ENCODE assay signal across 11 cellular contexts in the genomic region with DNA sequence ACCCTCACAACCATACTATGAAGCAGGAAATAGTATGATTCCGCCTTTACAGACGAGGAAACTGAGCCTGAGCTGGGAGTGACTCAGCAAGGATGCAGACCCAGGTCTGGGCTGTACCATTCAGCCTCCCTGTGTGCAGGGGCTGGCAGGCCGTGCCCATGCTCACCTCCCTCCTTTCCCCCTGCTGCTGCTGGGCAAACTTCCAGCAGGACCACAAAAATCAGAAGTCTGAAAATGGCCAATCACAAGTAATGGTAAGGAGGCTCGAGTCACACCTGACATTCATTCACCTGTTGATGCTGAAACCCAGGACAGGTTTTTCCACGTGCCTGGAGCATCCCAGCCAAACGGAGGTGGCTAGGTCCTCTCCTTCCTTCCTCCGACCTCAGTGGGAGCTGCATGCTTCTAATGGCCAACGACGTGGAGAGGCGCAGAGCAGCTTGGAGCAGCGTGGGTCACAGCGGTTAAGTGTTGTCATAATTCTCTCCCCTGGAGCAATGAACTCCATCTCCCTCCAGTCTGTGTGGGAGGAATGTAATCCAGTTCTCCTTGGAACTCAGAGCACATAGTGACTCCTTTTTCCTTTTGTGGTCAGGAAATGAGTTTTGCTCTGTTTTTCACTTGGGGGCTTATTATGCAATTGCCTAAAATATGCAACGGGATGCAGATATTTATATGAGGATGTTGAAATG.
DNase-seq lines count a peak whose midpoint lies in the region.
"Had no signal": no experiment of that assay in that cellular context is flagged by ENCODE, and none has a peak within 500 bp of the region (broad histone marks: within the 10 kb centered on the region; RNA-seq: fewer than 3 reads in every experiment).

No MANE protein-coding gene starts in this region.

- H2BK120ac ChIP-seq in trophoblast cell (ENCODE audit: insufficient read depth, low read length, poor library complexity), result no peak overlapping the region

- H4K12ac ChIP-seq in trophoblast cell (ENCODE audit: low read depth, low read length), result no peak overlapping the region

- no peaks in the 10 kb centered on the region for H3K36me3 ChIP-seq in trophoblast cell (ENCODE audit: control insufficient read depth in 1 of 2, insufficient read depth in 2 of 2, low read length in 2 of 2)

- H2BK5ac ChIP-seq in trophoblast cell (ENCODE audit: low read depth, low read length, poor library complexity), result no peak overlapping the region

- H3K9ac ChIP-seq in trophoblast cell (ENCODE audit: low read length), result no peak overlapping the region

- no peaks in the 10 kb centered on the region for H3K79me2 ChIP-seq in trophoblast cell (ENCODE audit: control insufficient read depth, insufficient read depth, low read length, poor library complexity)

- H2BK12ac ChIP-seq in trophoblast cell (ENCODE audit: low read length), result no peak overlapping the region

- peaks cover 3% of the 10 kb centered on the region for H3K79me1 ChIP-seq in trophoblast cell (ENCODE audit: low read length)

- H3K27ac ChIP-seq in trophoblast cell (ENCODE audit: low read depth, low read length) (no peak overlapping the region), caudate nucleus (ENCODE audit: low read depth, low read length) (no peak overlapping the region)

- H3K18ac ChIP-seq in trophoblast cell (ENCODE audit: low read length), result no peak overlapping the region

- no peak overlapping the region for H3K4ac ChIP-seq in trophoblast cell (ENCODE audit: low read depth, low read length)

- WGBS in trophoblast cell (ENCODE audit: extremely low coverage, insufficient coverage, insufficient read length), result no CpG with 5 or more reads among the region's 13 CpGs

- H3K4me1 ChIP-seq in trophoblast cell (ENCODE audit: control insufficient read depth in 1 of 2, insufficient read depth in 2 of 2, low read length in 2 of 2), result peaks cover 5 to 14% of the 10 kb centered on the region in 2 experiments

- H2AFZ ChIP-seq in trophoblast cell (ENCODE audit: insufficient read depth, low read length, poor library complexity), result no peak overlapping the region

- DNase-seq in GM04503 (ENCODE audit: low read depth) (peak; percentile 75), RPMI7951 (ENCODE audit: low read depth) (peak; percentile 98), fibroblast of gingiva (ENCODE audit: low read depth) (peak; percentile 83), trophoblast cell (peak; percentile 2 to 39), SIG-M5 (lab: John Stamatoyannopoulos, UW) (no peak), caudate nucleus (lab: John Stamatoyannopoulos, UW) (no peak)
- DNase-seq in activated T-cell treated with anti-CD3 and anti-CD28 coated beads, Interleukin-2, amount 50 U/mL, for 48 hours, result no peak
- DNase-seq in activated CD4-positive, alpha-beta T cell treated with anti-CD3 and anti-CD28 coated beads, Interleukin-2, amount 50 U/mL, for 4 hours, result no peak
- DNase-seq: activated T-cell treated with anti-CD3 and anti-CD28 coated beads for 4 hours; central memory CD4-positive, alpha-beta T cell; T1000 had no signal

- no peak overlapping the region for H3K14ac ChIP-seq in trophoblast cell (ENCODE audit: low read length)

- H3K23ac ChIP-seq in trophoblast cell (ENCODE audit: low read length), result no peak overlapping the region

- no peak overlapping the region for H4K8ac ChIP-seq in trophoblast cell (ENCODE audit: low read depth, low read length)

- no peak overlapping the region for H2AK5ac ChIP-seq in trophoblast cell (ENCODE audit: low read length)

- no peak overlapping the region for H3K4me3 ChIP-seq in trophoblast cell (ENCODE audit: low read depth, low read length)

- H3K9me3 ChIP-seq in trophoblast cell (ENCODE audit: insufficient read depth, low read depth, low read length), result no peaks in the 10 kb centered on the region

- no peak overlapping the region for H4K91ac ChIP-seq in trophoblast cell (ENCODE audit: low read depth, low read length)

- no peak overlapping the region for H3K4me2 ChIP-seq in trophoblast cell (ENCODE audit: low read length)

- H3K27me3 ChIP-seq in trophoblast cell (ENCODE audit: insufficient read depth, low read length), result no peaks in the 10 kb centered on the region

Comparison
In these comparisons a context has a peak if more than half of its experiments do, and no peak if none do; other contexts are left out.
1. DNase-seq: peak in GM04503 (single experiment), RPMI7951 (single experiment), fibroblast of gingiva (single experiment) and trophoblast cell (2 of 2); none in SIG-M5 (single experiment), caudate nucleus (0 of 61), activated T-cell treated with anti-CD3 and anti-CD28 coated beads, Interleukin-2, amount 50 U/mL, for 48 hours (0 of 2) and activated CD4-positive, alpha-beta T cell treated with anti-CD3 and anti-CD28 coated beads, Interleukin-2, amount 50 U/mL, for 4 hours (0 of 2).